Comparison of ENCODE assay signal across 2 cellular contexts in genomic region chr17:32693135-32693897, GRCh38.
TF ChIP-seq lines count a peak whose summit lies in the region.

No MANE protein-coding gene starts in this region.

TF ChIP-seq in SK-N-SH, 30 proteins besides CTCF, POLR2A, EP300 and RAD21 (continued from another document):
- TF ChIP-seq USF1 (IDR thresholded peaks at IDR 0.05; ENCODE audit: borderline replicate concordance, low read depth) (no peak), FOSL2 (IDR thresholded peaks at IDR 0.05; ENCODE audit: borderline replicate concordance, low read depth) (no peak), REST (IDR thresholded peaks at IDR 0.05; ENCODE audit: low read depth, low read length) (no peak), PBX3 (IDR thresholded peaks at IDR 0.05) (no peak), GABPA (IDR thresholded peaks at IDR 0.05; ENCODE audit: low read depth) (no peak), NFIC (IDR thresholded peaks at IDR 0.05; ENCODE audit: borderline replicate concordance) (no peak), ELF1 (IDR thresholded peaks at IDR 0.05) (no peak), CHD2 (IDR thresholded peaks at IDR 0.05; ENCODE audit: low read length, partially characterized antibody) (no peak), MEF2A (IDR thresholded peaks at IDR 0.05; ENCODE audit: borderline replicate concordance, low read depth) (no peak)

TF ChIP-seq in SK-N-SH treated with all-trans-retinoic acid at 6 μM for 48 hours, 23 proteins besides CTCF, POLR2A, EP300 and RAD21 (continued from another document):
- TF ChIP-seq PATZ1 (CRISPR knock-in tag; IDR thresholded peaks at IDR 0.05; ENCODE audit: borderline replicate concordance) (no peak), ISL1 (CRISPR knock-in tag; IDR thresholded peaks at IDR 0.05) (no peak), CSRNP3 (CRISPR knock-in tag; IDR thresholded peaks at IDR 0.05) (no peak), CSDC2 (CRISPR knock-in tag; IDR thresholded peaks at IDR 0.05) (no peak), ZNF8 (CRISPR knock-in tag; IDR thresholded peaks at IDR 0.05) (no peak), PPARA (CRISPR knock-in tag; IDR thresholded peaks at IDR 0.05; ENCODE audit: borderline replicate concordance) (no peak), ESRRG (CRISPR knock-in tag; IDR thresholded peaks at IDR 0.05) (no peak), ZFP30 (CRISPR knock-in tag; IDR thresholded peaks at IDR 0.05) (no peak), BACH2 (CRISPR knock-in tag; IDR thresholded peaks at IDR 0.05; ENCODE audit: borderline replicate concordance) (no peak), TSHZ2 (CRISPR knock-in tag; IDR thresholded peaks at IDR 0.05) (no peak)
